11 cellular contexts compared by ENCODE assay signal in genomic region chr2:72138011-72138881, GRCh38. TPM values are rescaled to one million over a fixed set of nuclear protein-coding genes. Genes with fewer than 3 reads are reported as not detected.
DNase-seq lines count a peak whose midpoint lies in the region; ATAC-seq, FAIRE-seq and TF ChIP-seq lines count a peak whose summit lies in the region.
"Had no signal": no experiment of that assay in that cellular context is flagged by ENCODE, and none has a peak within 500 bp of the region (broad histone marks: within the 10 kb centered on the region; RNA-seq: fewer than 3 reads in every experiment).

No MANE protein-coding gene starts in this region.

- DNase-seq in ELF-1 (ENCODE audit: low read depth, low spot score) (peak; percentile 54), NCI-H226 (peak; percentile 29), heart right ventricle (no peak), pancreas (peak in 3 of 6 donors; percentile 14 to 72 (median 50)), glomerular visceral epithelial cell (ENCODE audit: extremely low spot score) (no peak), H54 (ENCODE audit: insufficient read length, low spot score) (no peak)
- DNase-seq: NCI-H187 had no signal

- H3K4me1 ChIP-seq in heart right ventricle: peaks cover 15 to 36% (median 26%) of the 10 kb centered on the region in 9 donors
- H3K4me1 ChIP-seq in pancreas: no peaks in the 10 kb centered on the region
- H3K4me1 ChIP-seq: parathyroid adenoma had no signal

- WGBS in heart right ventricle, 2 donors: 54 to 59% methylated on average over 24 of the region's 24 CpGs
- 64 to 65% methylated on average over 23 to 24 of the region's 24 CpGs for WGBS in pancreas, 2 donors

- no peaks in the 10 kb centered on the region for H3K36me3 ChIP-seq in heart right ventricle
- no peaks in the 10 kb centered on the region for H3K36me3 ChIP-seq in pancreas
- H3K36me3 ChIP-seq: gastrocnemius medialis had no signal

- H3K27ac ChIP-seq in heart right ventricle: no peak overlapping the region
- H3K27ac ChIP-seq in pancreas: no peak overlapping the region
- H3K27ac ChIP-seq: gastrocnemius medialis, parathyroid adenoma had no signal

- TF ChIP-seq POLR2A in H54 (IDR thresholded peaks at IDR 0.05; ENCODE audit: low read depth, low read length): no peak

- ATAC-seq in heart right ventricle (peak in 7 of 8 donors; percentile 5 to 36 (median 16)), pancreas (peak in 3 of 4 donors; percentile 5 to 38 (median 19)), HG03039 (IDR thresholded peaks at IDR 0.05; ENCODE audit: unreplicated experiment) (no peak), GM19467 (IDR thresholded peaks at IDR 0.05; ENCODE audit: unreplicated experiment) (no peak)

- H3K4me3 ChIP-seq in heart right ventricle (peak overlapping the region in 2 of 10 donors; percentile 11 to 15), pancreas (no peak overlapping the region)

- no peak for TF ChIP-seq CTCF in heart right ventricle (IDR thresholded peaks at IDR 0.05)
- TF ChIP-seq CTCF in pancreas (IDR thresholded peaks at IDR 0.05): no peak

- intact Hi-C loops in heart right ventricle (cut with DNase I) (loop anchor here in 4 of 10 donors (5.0 to 10.0 kb wide), 3 partner anchors 211 to 583 kb away; no protein-coding TSS in a partner anchor), pancreas (cut with DNase I) (no loop called here)

- peaks cover 0 to 11% (median 0%) of the 10 kb centered on the region in 7 donors for H3K27me3 ChIP-seq in heart right ventricle
- no peaks in the 10 kb centered on the region for H3K27me3 ChIP-seq in pancreas
- H3K27me3 ChIP-seq: gastrocnemius medialis had no signal

- H3K9me3 ChIP-seq in heart right ventricle: no peaks in the 10 kb centered on the region
- no peaks in the 10 kb centered on the region for H3K9me3 ChIP-seq in pancreas
- H3K9me3 ChIP-seq: gastrocnemius medialis had no signal

- FAIRE-seq in pancreas (lab: Jason Lieb, UNC): no peak
- no peak for FAIRE-seq in H54 (lab: Jason Lieb, UNC)

RNA-seq across cellular contexts. Expression of gene CYP26B1, which starts 9.4 kb away (rescaled TPM):
- total RNA-seq in heart right ventricle: 1 to 10 TPM; 2.6 to 8.3 (median 4.7) TPM
- 1 to 10 TPM in 1 of 2 donors, under 1 TPM in 1; 0.88 to 6.2 TPM for polyA plus RNA-seq in heart right ventricle
- total RNA-seq in pancreas: 1 to 10 TPM in 1 of 6 donors, under 1 TPM in 5; 0.16 to 1.3 (median 0.46) TPM
- under 1 TPM; 0.26 to 0.91 TPM for polyA plus RNA-seq in pancreas

Comparison
In these comparisons a context has a peak if more than half of its experiments do, and no peak if none do; other contexts are left out.
1. DNase-seq: peak in ELF-1 (single experiment) and NCI-H226 (single experiment); none in heart right ventricle (0 of 2), glomerular visceral epithelial cell (single experiment) and H54 (single experiment).
2. ATAC-seq: peak in heart right ventricle (7 of 8) and pancreas (3 of 4); none in HG03039 (single experiment) and GM19467 (single experiment).